In genomic region chr22:29080061-29080975, GRCh38 we compare ENCODE assay signal across 17 cellular contexts. TPM values are rescaled to one million over a fixed set of nuclear protein-coding genes. Genes with fewer than 3 reads are reported as not detected.
DNase-seq lines count a peak whose midpoint lies in the region; ATAC-seq, FAIRE-seq and TF ChIP-seq lines count a peak whose summit lies in the region.
"Had no signal": no experiment of that assay in that cellular context is flagged by ENCODE, and none has a peak within 500 bp of the region (broad histone marks: within the 10 kb centered on the region; RNA-seq: fewer than 3 reads in every experiment).

No MANE protein-coding gene starts in this region.

- ATAC-seq in K562: no peak
- ATAC-seq in HG03469 (IDR thresholded peaks at IDR 0.05; ENCODE audit: unreplicated experiment): no peak
- no peak for ATAC-seq in pancreas
- ATAC-seq: CD8-positive, alpha-beta T cell; T-cell had no signal

- H3K27me3 ChIP-seq in K562 (ENCODE audit: control insufficient read depth in 2 of 2, insufficient read depth in 2 of 2, low read length in 2 of 2) (no peaks in the 10 kb centered on the region), prostate gland (replicated peaks; ENCODE audit: insufficient read depth) (no peaks in the 10 kb centered on the region), pancreas (no peaks in the 10 kb centered on the region)

- H3K4me2 ChIP-seq in K562 (ENCODE audit: insufficient read depth, low read length): no peak overlapping the region

- CTCF ChIA-PET in K562 (lab: Yijun Ruan, JAX; ENCODE audit: low intra/inter-chr PET ratio): no interaction called here

- no peak overlapping the region for H3K9ac ChIP-seq in K562 (ENCODE audit: insufficient read depth in 1 of 2, low read depth in 2 of 2, low read length in 2 of 2)

- TF ChIP-seq POLR2A in K562 (conservative IDR thresholded peaks at IDR 0.05) (no peak), prostate gland (IDR thresholded peaks at IDR 0.05) (no peak)

- H3K27ac ChIP-seq in K562 (ENCODE audit: extremely low read depth, low read depth, low read length) (no peak overlapping the region), prostate gland (no peak overlapping the region), pancreas (no peak overlapping the region)

- H3K36me3 ChIP-seq in K562 (ENCODE audit: control insufficient read depth, insufficient read depth, low read length) (no peaks in the 10 kb centered on the region), prostate gland (no peaks in the 10 kb centered on the region), pancreas (no peaks in the 10 kb centered on the region)

- H3K4me3 ChIP-seq in K562 (no peak overlapping the region), prostate gland (no peak overlapping the region), pancreas (no peak overlapping the region)

- H2AFZ ChIP-seq in K562 (ENCODE audit: low read depth, low read length): no peak overlapping the region

- BruUV-seq in K562 (replicated peaks; lab: Mats Ljungman, UMichigan): no TSS peak

- H4K20me1 ChIP-seq in K562 (replicated peaks; ENCODE audit: control insufficient read depth, insufficient read depth, low read length): no peaks in the 10 kb centered on the region

- H3K9me3 ChIP-seq in K562 (replicated peaks; ENCODE audit: control insufficient read depth, insufficient read depth, low read depth, low read length) (no peaks in the 10 kb centered on the region), prostate gland (no peaks in the 10 kb centered on the region), pancreas (no peaks in the 10 kb centered on the region)

- no peak for TF ChIP-seq EP300 in K562 (IDR thresholded peaks at IDR 0.05; ENCODE audit: low read length)

- FAIRE-seq in K562 (lab: Jason Lieb, UNC): no peak
- FAIRE-seq in pancreas (lab: Jason Lieb, UNC): no peak
- FAIRE-seq: frontal cortex had no signal

- no peaks in the 10 kb centered on the region for H3K9me1 ChIP-seq in K562 (ENCODE audit: control insufficient read depth, insufficient read depth, low read length)

- TF ChIP-seq RAD21 in K562 (CRISPR knock-in tag; conservative IDR thresholded peaks at IDR 0.05 in 1 of 2, IDR thresholded peaks at IDR 0.05 in 1 of 2): no peak

- H3K4me1 ChIP-seq in K562 (replicated peaks in 1 of 2; ENCODE audit: control insufficient read depth in 2 of 2, insufficient read depth in 2 of 2, low read length in 2 of 2) (peaks cover 5 to 37% of the 10 kb centered on the region in 2 experiments; a peak in 4 of 5 replicates), prostate gland (replicated peaks) (peaks cover 8% of the 10 kb centered on the region), pancreas (peaks cover 0 to 11% (median 0%) of the 10 kb centered on the region in 3 donors)

- DNase-seq in EL (peak; percentile 55), NCI-H2227 treated with DMSO at 0.1 percent for 48 hours (lab: John Stamatoyannopoulos, UW) (peak; percentile 40), K562 (ENCODE audit: extremely low read depth in 1 of 4, low spot score in 3 of 4) (no peak), prostate gland (ENCODE audit: low spot score) (peak; percentile 34), iPS-NIHi11 (ENCODE audit: low spot score) (no peak), GDM1 (lab: John Stamatoyannopoulos, UW) (no peak), pancreas (no peak)
- DNase-seq: activated CD4-positive, alpha-beta memory T cell treated with anti-CD3 and anti-CD28 coated beads, Interleukin-2, amount 10 ng/mL, durations not matched to agents 7 days and 5 days; CD8-positive, alpha-beta T cell; GOT3; NCI-H526 treated with DMSO at 0.1 percent for 48 hours had no signal

- POLR2A ChIA-PET in K562 (lab: Yijun Ruan, JAX): interaction anchor here (0.7 to 1.5 kb wide), 2 partner anchors 14 to 73 kb away, joined by 3 to 4 read pairs; no protein-coding TSS in a partner anchor

- in situ Hi-C loops in K562 (cut with MboI): no loop called here

- TF ChIP-seq CTCF in K562 (IDR thresholded peaks at IDR 0.05 in 2 of 3, conservative IDR thresholded peaks at IDR 0.05 in 1 of 3; ENCODE audit: insufficient read depth in 2 of 3, low read depth in 1 of 3, low read length in 3 of 3) (no peak), prostate gland (IDR thresholded peaks at IDR 0.05) (no peak), pancreas (IDR thresholded peaks at IDR 0.05) (no peak)

- intact Hi-C loops in K562 (cut with micrococcal nuclease) (no loop called here), prostate gland (cut with DNase I) (no loop called here), pancreas (cut with DNase I) (no loop called here)

- WGBS in K562 (ENCODE audit: insufficient coverage, low coverage, missing lambda C conversion rate): 68% methylated on average over 6 of the region's 7 CpGs
- 74% methylated on average over 7 of the region's 7 CpGs for WGBS in prostate gland
- WGBS in pancreas, 2 donors: 91% methylated on average over 7 of the region's 7 CpGs

- no peaks in the 10 kb centered on the region; the same call in 2 of the 3 replicates for H3K79me2 ChIP-seq in K562 (ENCODE audit: control insufficient read depth, insufficient read depth, low read length)

TF ChIP-seq in K562, 482 proteins besides CTCF, POLR2A, EP300 and RAD21:
- TF ChIP-seq ZC3H11A (IDR thresholded peaks at IDR 0.05; ENCODE audit: low read depth, low read length): no peak
- no peak for TF ChIP-seq STAT5A (IDR thresholded peaks at IDR 0.05; ENCODE audit: borderline replicate concordance, low read length)
- TF ChIP-seq ZNF134 (CRISPR knock-in tag; conservative IDR thresholded peaks at IDR 0.05): no peak
- 0 out of 2 replicates have a peak, but pooled peaks have one; percentile 44 for TF ChIP-seq BACH1 (tag; IDR thresholded peaks at IDR 0.05)

RNA-seq across cellular contexts. Expression of gene KREMEN1, which starts 7.5 kb away (rescaled TPM):
- 3.6 and 5.0 TPM in 2 replicates for total RNA-seq in K562 (2011; cell fraction: chromatin; rRNA removed; ENCODE audit: low replicate concordance)
- 4.2 and 4.5 TPM in 2 replicates for total RNA-seq in K562 (2011; cell fraction: nucleolus; rRNA removed)
- 5.6 and 6.4 TPM in 2 replicates for total RNA-seq in K562 (2011; cell fraction: nucleoplasm; rRNA removed)
- total RNA-seq in K562 (2014; rRNA removed) (3.8 and 5.1 TPM in 2 replicates), K562 (2014; rRNA removed; fragmentation: Illumina TruSeq; extraction: Trizol) (3.8 and 4.3 TPM in 2 replicates), K562 (2015; rRNA removed; fragmentation: Illumina TruSeq; extraction: Trizol) (5.0 and 6.1 TPM in 2 replicates), K562 (2021) (8.8 and 11.5 TPM in 2 replicates), prostate gland (10 to 100 TPM; 19.3 to 49.0 TPM), pancreas (1 to 10 TPM; 3.3 to 8.7 (median 4.6) TPM)
- polyA plus RNA-seq in K562 (2011; rRNA removed) (2.2 and 3.2 TPM in 2 replicates), K562 (2014; fragmentation: Illumina TruSeq; extraction: Trizol) (8.9 and 10.1 TPM in 2 replicates), K562 (2014; fragmentation: Nextera tagmentation; extraction: Ambion mirVana) (1 to 10 TPM in 1 of 2 experiments, under 1 TPM in 1; 0.69 to 1.3 TPM), K562 (2014; rRNA removed) (4.5 and 4.9 TPM in 2 replicates), pancreas (1 to 10 TPM; 3.6 to 4.0 TPM)
- polyA plus RNA-seq in K562 (2011; cell fraction: cytosol; rRNA removed): 3.2 and 6.4 TPM in 2 replicates
- polyA plus RNA-seq in K562 (2011; cell fraction: nucleus; rRNA removed): 1.1 and 3.0 TPM in 2 replicates
- 6.8 and 12.0 TPM in 2 replicates for polyA plus RNA-seq in K562 (2012)
- polyA minus RNA-seq in K562 (2011; rRNA and poly(A)+ RNA removed): 1.3 and 2.4 TPM in 2 replicates
- 2.7 and 4.5 TPM in 2 replicates for polyA minus RNA-seq in K562 (2011; cell fraction: cytosol; rRNA and poly(A)+ RNA removed)
- polyA minus RNA-seq in K562 (2011; cell fraction: nucleus; rRNA and poly(A)+ RNA removed): 0.33 and 0.54 TPM in 2 replicates
- total RNA-seq: activated CD4-positive, alpha-beta memory T cell treated with anti-CD3 and anti-CD28 coated beads, Interleukin-2, amount 10 ng/mL, durations not matched to agents 7 days and 5 days; CD8-positive, alpha-beta T cell had no signal
- polyA plus RNA-seq: IgD-negative memory B cell had no signal

RNA-seq across cellular contexts. Expression of gene C22orf31, which starts 18.7 kb away (rescaled TPM):
- total RNA-seq in K562 (2011; cell fraction: chromatin; rRNA removed; ENCODE audit: low replicate concordance): not detected in 2 replicates
- total RNA-seq in K562 (2011; cell fraction: nucleolus; rRNA removed): not detected in 2 replicates
- total RNA-seq in K562 (2011; cell fraction: nucleoplasm; rRNA removed): not detected in 2 replicates
- total RNA-seq in K562 (2014; rRNA removed) (not detected in 2 replicates), K562 (2014; rRNA removed; fragmentation: Illumina TruSeq; extraction: Trizol) (not detected in 2 replicates), K562 (2015; rRNA removed; fragmentation: Illumina TruSeq; extraction: Trizol) (not detected in 2 replicates), K562 (2021) (not detected in 2 replicates), prostate gland (1 to 10 TPM in 1 of 2 donors, under 1 TPM in 1; 0.36 to 1.4 TPM), pancreas (not detected)
- polyA plus RNA-seq in K562 (2011; rRNA removed) (not detected in 2 replicates), K562 (2014; fragmentation: Illumina TruSeq; extraction: Trizol) (not detected in 2 replicates), K562 (2014; fragmentation: Nextera tagmentation; extraction: Ambion mirVana) (not detected), K562 (2014; rRNA removed) (not detected in 2 replicates), pancreas (under 1 TPM in 1 of 2 donors, not detected in 1; 0.16 TPM)
- polyA plus RNA-seq in K562 (2011; cell fraction: cytosol; rRNA removed): not detected in 2 replicates
- polyA plus RNA-seq in K562 (2011; cell fraction: nucleus; rRNA removed): not detected in 2 replicates
- polyA plus RNA-seq in K562 (2012): not detected in 2 replicates
- polyA minus RNA-seq in K562 (2011; rRNA and poly(A)+ RNA removed): not detected in 2 replicates
- not detected in 2 replicates for polyA minus RNA-seq in K562 (2011; cell fraction: cytosol; rRNA and poly(A)+ RNA removed)
- polyA minus RNA-seq in K562 (2011; cell fraction: nucleus; rRNA and poly(A)+ RNA removed): not detected in 2 replicates
- total RNA-seq: activated CD4-positive, alpha-beta memory T cell treated with anti-CD3 and anti-CD28 coated beads, Interleukin-2, amount 10 ng/mL, durations not matched to agents 7 days and 5 days; CD8-positive, alpha-beta T cell; chondrocyte; neural crest cell; T-cell had no signal
- polyA plus RNA-seq: IgD-negative memory B cell had no signal

Comparison
In these comparisons a context has a peak if more than half of its experiments do, and no peak if none do; other contexts are left out.
1. DNase-seq: peak in EL (single experiment), NCI-H2227 treated with DMSO at 0.1 percent for 48 hours (single experiment) and prostate gland (single experiment); none in K562 (0 of 4), iPS-NIHi11 (single experiment), GDM1 (single experiment) and pancreas (0 of 6).